ENCODE assay signal across 8 cellular contexts in genomic region chr5:177471610-177472356, GRCh38. TPM values are rescaled to one million over a fixed set of nuclear protein-coding genes. Genes with fewer than 3 reads are reported as not detected.
DNase-seq lines count a peak whose midpoint lies in the region; ATAC-seq, FAIRE-seq and TF ChIP-seq lines count a peak whose summit lies in the region.

No MANE protein-coding gene starts in this region.

- H3K9me3 Mint-ChIP-seq in chondrocyte (ENCODE audit: low read depth): no peaks in the 10 kb centered on the region

- H3K4me3 Mint-ChIP-seq in chondrocyte (ENCODE audit: unreplicated experiment): peak overlapping the region; percentile 77

- TF ChIP-seq CTCF in HepG2 (CRISPR knock-in tag; IDR thresholded peaks at IDR 0.05) (no peak; the same call in 1 of the 2 replicates), right lobe of liver (IDR thresholded peaks at IDR 0.05) (no peak), chondrocyte (IDR thresholded peaks at IDR 0.05) (no peak)

- FAIRE-seq in HepG2 (lab: Jason Lieb, UNC): no peak

- H3K36me3 Mint-ChIP-seq in chondrocyte (ENCODE audit: low read depth): peaks cover 15% of the 10 kb centered on the region

- TF ChIP-seq EP300 in HepG2 (IDR thresholded peaks at IDR 0.05; ENCODE audit: low read depth in 2 of 2, low read length in 2 of 2) (no peak), HepG2 (CRISPR knock-in tag; IDR thresholded peaks at IDR 0.05; ENCODE audit: borderline replicate concordance) (no peak)

- no peak overlapping the region for H3K27ac ChIP-seq in HepG2 (ENCODE audit: extremely low read length, insufficient read depth, low read length)
- H3K27ac ChIP-seq in right lobe of liver: no peak overlapping the region
- H3K27ac ChIP-seq in muscle layer of duodenum (ENCODE audit: low read length): no peak overlapping the region

- 93% methylated on average over 7 of the region's 14 CpGs for WGBS in HepG2 (ENCODE audit: low lambda C conversion rate)
- 70% methylated on average over 4 of the region's 14 CpGs for WGBS in right lobe of liver (ENCODE audit: insufficient coverage, low coverage, low lambda C conversion rate, missing lambda C conversion rate)

- no peak overlapping the region for H2AFZ ChIP-seq in HepG2 (ENCODE audit: low read length)

- ATAC-seq in HepG2 (no peak), right lobe of liver (no peak)

- DNase-seq in HepG2 (ENCODE audit: low spot score): no peak
- no peak for DNase-seq in right lobe of liver
- DNase-seq in chondrocyte (ENCODE audit: low spot score): no peak
- no peak for DNase-seq in NCI-H446 treated with DMSO at 0.1 percent for 48 hours (lab: John Stamatoyannopoulos, UW)
- no peak for DNase-seq in Kasumi-1 (lab: John Stamatoyannopoulos, UW)
- DNase-seq in NCI-H82 (lab: John Stamatoyannopoulos, UW): no peak
- DNase-seq in GOT3 (lab: John Stamatoyannopoulos, UW): no peak

- H3K9me3 ChIP-seq in HepG2 (ENCODE audit: low read length): no peaks in the 10 kb centered on the region
- no peaks in the 10 kb centered on the region for H3K9me3 ChIP-seq in right lobe of liver
- no peaks in the 10 kb centered on the region for H3K9me3 ChIP-seq in muscle layer of duodenum (ENCODE audit: control insufficient read depth in 1 of 2, low read length in 2 of 2)

- peaks cover 70% of the 10 kb centered on the region for H3K4me1 Mint-ChIP-seq in chondrocyte (ENCODE audit: low read depth)

- no TSS peak for BruUV-seq in HepG2 (replicated peaks; lab: Mats Ljungman, UMichigan)

- in situ Hi-C loops in HepG2 (cut with HindIII; ENCODE audit: extremely low pct_ligation_motif_present, low pct_unique_long_range_greater_than_20kb): loop anchor here (25.0 kb wide), 1 partner anchor 359 kb away; no protein-coding TSS in a partner anchor

- H3K9ac ChIP-seq in HepG2 (ENCODE audit: insufficient read depth, low read depth, low read length): peak overlapping the region; percentile 67

- no peaks in the 10 kb centered on the region for H3K27me3 Mint-ChIP-seq in chondrocyte (ENCODE audit: low read depth)

- H3K79me2 ChIP-seq in HepG2 (ENCODE audit: insufficient read depth, low read length): peaks cover 3% of the 10 kb centered on the region

- CTCF ChIA-PET in HepG2 (lab: Yijun Ruan, JAX; ENCODE audit: low intra/inter-chr PET ratio, low total read pairs): no interaction called here

- H3K4me3 ChIP-seq in HepG2 (replicated peaks in 1 of 3; ENCODE audit: insufficient read depth in 1 of 3, low read depth in 2 of 3, low read length in 3 of 3) (peak overlapping the region; percentile 65 to 77 (median 73); a peak in 5 of 6 replicates), right lobe of liver (no peak overlapping the region), muscle layer of duodenum (ENCODE audit: low read depth in 1 of 2, low read length in 2 of 2) (peak overlapping the region; percentile 56 to 84)

- no peak for TF ChIP-seq RAD21 in HepG2 (CRISPR knock-in tag; IDR thresholded peaks at IDR 0.05)

- TF ChIP-seq POLR2A in HepG2 (IDR thresholded peaks at IDR 0.05; ENCODE audit: insufficient read depth in 1 of 2, low read depth in 2 of 2, low read length in 2 of 2) (no peak), right lobe of liver (IDR thresholded peaks at IDR 0.05) (no peak)

- H3K36me3 ChIP-seq in HepG2 (replicated peaks in 1 of 2; ENCODE audit: control insufficient read depth in 1 of 2, insufficient read depth in 2 of 2, low read length in 2 of 2) (peaks cover under 1 to 5% of the 10 kb centered on the region in 2 experiments; a peak in 3 of 5 replicates), right lobe of liver (no peaks in the 10 kb centered on the region), muscle layer of duodenum (ENCODE audit: control insufficient read depth in 1 of 2, insufficient read depth in 2 of 2, low read length in 2 of 2) (peaks cover 0 to 9% of the 10 kb centered on the region in 2 donors)

- H3K27ac Mint-ChIP-seq in chondrocyte (ENCODE audit: unreplicated experiment): peak overlapping the region; percentile 79

- H3K4me1 ChIP-seq in HepG2 (ENCODE audit: insufficient read depth, low read length): peaks cover 46% of the 10 kb centered on the region
- peaks cover 0 to 5% (median 0%) of the 10 kb centered on the region in 4 donors for H3K4me1 ChIP-seq in right lobe of liver
- peaks cover 12 to 61% of the 10 kb centered on the region in 2 donors for H3K4me1 ChIP-seq in muscle layer of duodenum (ENCODE audit: control insufficient read depth in 1 of 2, insufficient read depth in 2 of 2, low read length in 2 of 2)

- intact Hi-C loops in HepG2 (cut with micrococcal nuclease; ENCODE audit: unreplicated experiment): no loop called here
- intact Hi-C loops in right lobe of liver (cut with DNase I): no loop called here

- H3K27me3 ChIP-seq in HepG2 (ENCODE audit: control insufficient read depth in 1 of 2, insufficient read depth in 2 of 2, low read length in 2 of 2) (no peaks in the 10 kb centered on the region), right lobe of liver (no peaks in the 10 kb centered on the region), muscle layer of duodenum (ENCODE audit: low read depth, low read length) (no peaks in the 10 kb centered on the region)

- H3K4me2 ChIP-seq in HepG2 (ENCODE audit: low read depth, low read length): peak overlapping the region; percentile 92

- POLR2A ChIA-PET in HepG2 (lab: Yijun Ruan, JAX): interaction anchor here (1.0 to 2.8 kb wide), 5 partner anchors 14 to 93 kb away, joined by 5 to 17 read pairs (median 9); no protein-coding TSS in a partner anchor

- peaks cover 9% of the 10 kb centered on the region; the same call in 1 of the 2 replicates for H4K20me1 ChIP-seq in HepG2 (ENCODE audit: insufficient read depth, low read length)

RNA-seq across cellular contexts. Expression of gene DBN1, which starts 1.7 kb away (rescaled TPM):
- total RNA-seq in HepG2 (2016; rRNA removed; fragmentation: Illumina TruSeq; extraction: Trizol) (15.7 and 37.3 TPM in 2 replicates), right lobe of liver (1 to 10 TPM; 1.1 to 4.6 (median 3.1) TPM), chondrocyte (207 to 277 TPM (median 274 TPM) in 3 replicates)
- total RNA-seq in HepG2 (2016; cell fraction: cytosol; rRNA removed; fragmentation: Illumina TruSeq; extraction: Trizol; ENCODE audit: low read depth): 6.9 and 9.3 TPM in 2 replicates
- 12.8 and 37.5 TPM in 2 replicates for total RNA-seq in HepG2 (2016; cell fraction: insoluble cytoplasmic fraction; rRNA removed; fragmentation: Illumina TruSeq; extraction: Trizol)
- total RNA-seq in HepG2 (2016; cell fraction: membrane; rRNA removed; fragmentation: Illumina TruSeq; extraction: Trizol): 12.9 and 15.2 TPM in 2 replicates
- 33.8 and 39.3 TPM in 2 replicates for total RNA-seq in HepG2 (2016; cell fraction: nucleus; rRNA removed; fragmentation: Illumina TruSeq; extraction: Trizol)
- polyA plus RNA-seq in HepG2 (2011; rRNA removed): 27.0 and 30.9 TPM in 2 replicates
- polyA plus RNA-seq in HepG2 (2011; cell fraction: cytosol; rRNA removed): 14.1 and 18.1 TPM in 2 replicates
- 167 and 276 TPM in 2 replicates for polyA plus RNA-seq in HepG2 (2011; cell fraction: nucleus; rRNA removed)
- polyA plus RNA-seq in HepG2 (2012): 16.5 and 21.1 TPM in 2 replicates
- polyA plus RNA-seq in HepG2 (2016; cell fraction: cytosol; fragmentation: Illumina TruSeq; extraction: Trizol; ENCODE audit: low read depth): 7.2 and 8.7 TPM in 2 replicates
- polyA plus RNA-seq in HepG2 (2016; cell fraction: insoluble cytoplasmic fraction; fragmentation: Illumina TruSeq; extraction: Trizol; ENCODE audit: low read depth): 16.0 and 21.2 TPM in 2 replicates
- 11.4 and 15.4 TPM in 2 replicates for polyA plus RNA-seq in HepG2 (2016; cell fraction: membrane; fragmentation: Illumina TruSeq; extraction: Trizol; ENCODE audit: low read depth)
- 72.9 and 77.5 TPM in 2 replicates for polyA plus RNA-seq in HepG2 (2016; cell fraction: nucleus; fragmentation: Illumina TruSeq; extraction: Trizol; ENCODE audit: insufficient read depth, low read depth)
- 30.4 and 47.5 TPM in 2 replicates for polyA minus RNA-seq in HepG2 (2011; rRNA and poly(A)+ RNA removed; ENCODE audit: low replicate concordance)
- polyA minus RNA-seq in HepG2 (2011; cell fraction: cytosol; rRNA and poly(A)+ RNA removed): 13.2 and 16.4 TPM in 2 replicates
- polyA minus RNA-seq in HepG2 (2011; cell fraction: nucleus; rRNA and poly(A)+ RNA removed): 42.1 and 43.0 TPM in 2 replicates

RNA-seq across cellular contexts. Expression of gene PRR7, which starts 25.2 kb away (rescaled TPM):
- total RNA-seq in HepG2 (2016; rRNA removed; fragmentation: Illumina TruSeq; extraction: Trizol): 3.9 and 5.0 TPM in 2 replicates
- total RNA-seq in HepG2 (2016; cell fraction: cytosol; rRNA removed; fragmentation: Illumina TruSeq; extraction: Trizol; ENCODE audit: low read depth): 16.0 and 17.8 TPM in 2 replicates
- total RNA-seq in HepG2 (2016; cell fraction: insoluble cytoplasmic fraction; rRNA removed; fragmentation: Illumina TruSeq; extraction: Trizol): 3.2 and 5.8 TPM in 2 replicates
- 13.3 and 19.1 TPM in 2 replicates for total RNA-seq in HepG2 (2016; cell fraction: membrane; rRNA removed; fragmentation: Illumina TruSeq; extraction: Trizol)
- 2.0 and 2.5 TPM in 2 replicates for total RNA-seq in HepG2 (2016; cell fraction: nucleus; rRNA removed; fragmentation: Illumina TruSeq; extraction: Trizol)
- 4.8 and 6.7 TPM in 2 replicates for polyA plus RNA-seq in HepG2 (2011; rRNA removed)
- polyA plus RNA-seq in HepG2 (2011; cell fraction: cytosol; rRNA removed): 6.4 and 16.7 TPM in 2 replicates
- polyA plus RNA-seq in HepG2 (2011; cell fraction: nucleus; rRNA removed): 14.7 and 21.3 TPM in 2 replicates
- polyA plus RNA-seq in HepG2 (2012): 1.5 and 3.1 TPM in 2 replicates
- polyA plus RNA-seq in HepG2 (2016; cell fraction: cytosol; fragmentation: Illumina TruSeq; extraction: Trizol; ENCODE audit: low read depth): 20.2 and 21.6 TPM in 2 replicates
- polyA plus RNA-seq in HepG2 (2016; cell fraction: insoluble cytoplasmic fraction; fragmentation: Illumina TruSeq; extraction: Trizol; ENCODE audit: low read depth): 4.9 and 5.8 TPM in 2 replicates
- 16.9 and 17.7 TPM in 2 replicates for polyA plus RNA-seq in HepG2 (2016; cell fraction: membrane; fragmentation: Illumina TruSeq; extraction: Trizol; ENCODE audit: low read depth)
- 5.8 and 6.9 TPM in 2 replicates for polyA plus RNA-seq in HepG2 (2016; cell fraction: nucleus; fragmentation: Illumina TruSeq; extraction: Trizol; ENCODE audit: insufficient read depth, low read depth)
- 0.94 and 6.4 TPM in 2 replicates for polyA minus RNA-seq in HepG2 (2011; rRNA and poly(A)+ RNA removed; ENCODE audit: low replicate concordance)
- polyA minus RNA-seq in HepG2 (2011; cell fraction: cytosol; rRNA and poly(A)+ RNA removed): 3.2 and 5.0 TPM in 2 replicates
- 1.1 and 1.4 TPM in 2 replicates for polyA minus RNA-seq in HepG2 (2011; cell fraction: nucleus; rRNA and poly(A)+ RNA removed)
- 10 to 100 TPM in 1 of 6 experiments, 1 to 10 TPM in 3, under 1 TPM in 2; 0.15 to 13.0 (median 1.9) TPM for total RNA-seq in right lobe of liver
- 4.8 to 5.5 TPM (median 5.3 TPM) in 3 replicates for total RNA-seq in chondrocyte

RNA-seq across cellular contexts. Expression of gene PDLIM7, which starts 25.6 kb away (rescaled TPM):
- total RNA-seq in HepG2 (2016; rRNA removed; fragmentation: Illumina TruSeq; extraction: Trizol) (17.7 and 21.1 TPM in 2 replicates), right lobe of liver (10 to 100 TPM in 4 of 6 experiments, 1 to 10 TPM in 2; 3.7 to 24.0 (median 13.6) TPM), chondrocyte (563 to 633 TPM (median 613 TPM) in 3 replicates)
- total RNA-seq in HepG2 (2016; cell fraction: cytosol; rRNA removed; fragmentation: Illumina TruSeq; extraction: Trizol; ENCODE audit: low read depth): 6.1 and 8.5 TPM in 2 replicates
- total RNA-seq in HepG2 (2016; cell fraction: insoluble cytoplasmic fraction; rRNA removed; fragmentation: Illumina TruSeq; extraction: Trizol): 14.8 and 20.5 TPM in 2 replicates
- 10.1 and 15.4 TPM in 2 replicates for total RNA-seq in HepG2 (2016; cell fraction: membrane; rRNA removed; fragmentation: Illumina TruSeq; extraction: Trizol)
- 15.8 and 17.5 TPM in 2 replicates for total RNA-seq in HepG2 (2016; cell fraction: nucleus; rRNA removed; fragmentation: Illumina TruSeq; extraction: Trizol)
- polyA plus RNA-seq in HepG2 (2011; rRNA removed): 31.3 and 38.4 TPM in 2 replicates
- 16.0 and 26.2 TPM in 2 replicates for polyA plus RNA-seq in HepG2 (2011; cell fraction: cytosol; rRNA removed)
- polyA plus RNA-seq in HepG2 (2011; cell fraction: nucleus; rRNA removed): 208 and 260 TPM in 2 replicates
- 13.5 and 20.9 TPM in 2 replicates for polyA plus RNA-seq in HepG2 (2012)
- 9.0 and 11.5 TPM in 2 replicates for polyA plus RNA-seq in HepG2 (2016; cell fraction: cytosol; fragmentation: Illumina TruSeq; extraction: Trizol; ENCODE audit: low read depth)
- polyA plus RNA-seq in HepG2 (2016; cell fraction: insoluble cytoplasmic fraction; fragmentation: Illumina TruSeq; extraction: Trizol; ENCODE audit: low read depth): 21.0 and 30.6 TPM in 2 replicates
- polyA plus RNA-seq in HepG2 (2016; cell fraction: membrane; fragmentation: Illumina TruSeq; extraction: Trizol; ENCODE audit: low read depth): 14.1 and 15.2 TPM in 2 replicates
- polyA plus RNA-seq in HepG2 (2016; cell fraction: nucleus; fragmentation: Illumina TruSeq; extraction: Trizol; ENCODE audit: insufficient read depth, low read depth): 62.3 and 63.3 TPM in 2 replicates
- polyA minus RNA-seq in HepG2 (2011; rRNA and poly(A)+ RNA removed; ENCODE audit: low replicate concordance): 26.3 and 38.9 TPM in 2 replicates
- polyA minus RNA-seq in HepG2 (2011; cell fraction: cytosol; rRNA and poly(A)+ RNA removed): 12.7 and 14.1 TPM in 2 replicates
- polyA minus RNA-seq in HepG2 (2011; cell fraction: nucleus; rRNA and poly(A)+ RNA removed): 49.5 and 52.4 TPM in 2 replicates

RNA-seq across cellular contexts. Expression of gene DOK3, which starts 37.8 kb away (rescaled TPM):
- total RNA-seq in HepG2 (2016; rRNA removed; fragmentation: Illumina TruSeq; extraction: Trizol): 0.48 and 1.4 TPM in 2 replicates
- 0.44 and 0.51 TPM in 2 replicates for total RNA-seq in HepG2 (2016; cell fraction: cytosol; rRNA removed; fragmentation: Illumina TruSeq; extraction: Trizol; ENCODE audit: low read depth)
- total RNA-seq in HepG2 (2016; cell fraction: insoluble cytoplasmic fraction; rRNA removed; fragmentation: Illumina TruSeq; extraction: Trizol): 0.40 and 1.6 TPM in 2 replicates
- total RNA-seq in HepG2 (2016; cell fraction: membrane; rRNA removed; fragmentation: Illumina TruSeq; extraction: Trizol): 0.43 and 0.52 TPM in 2 replicates
- total RNA-seq in HepG2 (2016; cell fraction: nucleus; rRNA removed; fragmentation: Illumina TruSeq; extraction: Trizol): 3.1 and 3.4 TPM in 2 replicates
- 1.5 and 1.7 TPM in 2 replicates for polyA plus RNA-seq in HepG2 (2011; rRNA removed)
- polyA plus RNA-seq in HepG2 (2011; cell fraction: cytosol; rRNA removed): 0.45 and 0.52 TPM in 2 replicates
- polyA plus RNA-seq in HepG2 (2011; cell fraction: nucleus; rRNA removed): 11.5 and 16.7 TPM in 2 replicates
- polyA plus RNA-seq in HepG2 (2012): 0.60 and 1.5 TPM in 2 replicates
- 0.17 and 0.23 TPM in 2 replicates for polyA plus RNA-seq in HepG2 (2016; cell fraction: cytosol; fragmentation: Illumina TruSeq; extraction: Trizol; ENCODE audit: low read depth)
- 0.77 and 0.99 TPM in 2 replicates for polyA plus RNA-seq in HepG2 (2016; cell fraction: insoluble cytoplasmic fraction; fragmentation: Illumina TruSeq; extraction: Trizol; ENCODE audit: low read depth)
- polyA plus RNA-seq in HepG2 (2016; cell fraction: membrane; fragmentation: Illumina TruSeq; extraction: Trizol; ENCODE audit: low read depth): 0.26 and 0.50 TPM in 2 replicates
- polyA plus RNA-seq in HepG2 (2016; cell fraction: nucleus; fragmentation: Illumina TruSeq; extraction: Trizol; ENCODE audit: insufficient read depth, low read depth): 7.2 and 8.3 TPM in 2 replicates
- polyA minus RNA-seq in HepG2 (2011; rRNA and poly(A)+ RNA removed; ENCODE audit: low replicate concordance): 3.4 and 4.3 TPM in 2 replicates
- polyA minus RNA-seq in HepG2 (2011; cell fraction: cytosol; rRNA and poly(A)+ RNA removed): not detected in 2 replicates
- 4.4 and 4.8 TPM in 2 replicates for polyA minus RNA-seq in HepG2 (2011; cell fraction: nucleus; rRNA and poly(A)+ RNA removed)
- total RNA-seq in right lobe of liver: 1 to 10 TPM; 2.5 to 6.6 (median 3.9) TPM
- total RNA-seq in chondrocyte: 4.7 to 7.7 TPM (median 7.5 TPM) in 3 replicates

RNA-seq across cellular contexts. Expression of gene DDX41, which starts 45.0 kb away (rescaled TPM):
- total RNA-seq in HepG2 (2016; rRNA removed; fragmentation: Illumina TruSeq; extraction: Trizol) (62.8 and 83.0 TPM in 2 replicates), right lobe of liver (10 to 100 TPM; 35.1 to 64.8 (median 47.9) TPM), chondrocyte (77.2 to 79.0 TPM (median 78.6 TPM) in 3 replicates)
- 9.4 and 10.4 TPM in 2 replicates for total RNA-seq in HepG2 (2016; cell fraction: cytosol; rRNA removed; fragmentation: Illumina TruSeq; extraction: Trizol; ENCODE audit: low read depth)
- total RNA-seq in HepG2 (2016; cell fraction: insoluble cytoplasmic fraction; rRNA removed; fragmentation: Illumina TruSeq; extraction: Trizol): 68.8 and 106 TPM in 2 replicates
- 20.1 and 24.5 TPM in 2 replicates for total RNA-seq in HepG2 (2016; cell fraction: membrane; rRNA removed; fragmentation: Illumina TruSeq; extraction: Trizol)
- total RNA-seq in HepG2 (2016; cell fraction: nucleus; rRNA removed; fragmentation: Illumina TruSeq; extraction: Trizol): 56.7 and 63.3 TPM in 2 replicates
- polyA plus RNA-seq in HepG2 (2011; rRNA removed): 99.5 and 105 TPM in 2 replicates
- 84.0 and 131 TPM in 2 replicates for polyA plus RNA-seq in HepG2 (2011; cell fraction: cytosol; rRNA removed)
- 340 and 476 TPM in 2 replicates for polyA plus RNA-seq in HepG2 (2011; cell fraction: nucleus; rRNA removed)
- polyA plus RNA-seq in HepG2 (2012): 39.9 and 70.4 TPM in 2 replicates
- polyA plus RNA-seq in HepG2 (2016; cell fraction: cytosol; fragmentation: Illumina TruSeq; extraction: Trizol; ENCODE audit: low read depth): 12.3 and 13.1 TPM in 2 replicates
- polyA plus RNA-seq in HepG2 (2016; cell fraction: insoluble cytoplasmic fraction; fragmentation: Illumina TruSeq; extraction: Trizol; ENCODE audit: low read depth): 84.7 and 86.0 TPM in 2 replicates
- 20.4 and 21.8 TPM in 2 replicates for polyA plus RNA-seq in HepG2 (2016; cell fraction: membrane; fragmentation: Illumina TruSeq; extraction: Trizol; ENCODE audit: low read depth)
- polyA plus RNA-seq in HepG2 (2016; cell fraction: nucleus; fragmentation: Illumina TruSeq; extraction: Trizol; ENCODE audit: insufficient read depth, low read depth): 142 and 157 TPM in 2 replicates
- 101 and 102 TPM in 2 replicates for polyA minus RNA-seq in HepG2 (2011; rRNA and poly(A)+ RNA removed; ENCODE audit: low replicate concordance)
- 45.9 and 55.5 TPM in 2 replicates for polyA minus RNA-seq in HepG2 (2011; cell fraction: cytosol; rRNA and poly(A)+ RNA removed)
- polyA minus RNA-seq in HepG2 (2011; cell fraction: nucleus; rRNA and poly(A)+ RNA removed): 103 and 117 TPM in 2 replicates

Comparison
In these comparisons a context has a peak if more than half of its experiments do, and no peak if none do; other contexts are left out.
1. H3K4me3 ChIP-seq: peak in HepG2 (3 of 3) and muscle layer of duodenum (2 of 2); none in right lobe of liver (0 of 3).
2. RNA of gene PDLIM7, which starts 25.6 kb away (total RNA-seq): 563 to 633 TPM in chondrocyte; 6.1 to 21.1 TPM in HepG2 and 3.7 to 24.0 TPM in right lobe of liver; every median in the first group is over 10 times any median in the second.